1 cellular context compared by ENCODE assay signal in the genomic region with DNA sequence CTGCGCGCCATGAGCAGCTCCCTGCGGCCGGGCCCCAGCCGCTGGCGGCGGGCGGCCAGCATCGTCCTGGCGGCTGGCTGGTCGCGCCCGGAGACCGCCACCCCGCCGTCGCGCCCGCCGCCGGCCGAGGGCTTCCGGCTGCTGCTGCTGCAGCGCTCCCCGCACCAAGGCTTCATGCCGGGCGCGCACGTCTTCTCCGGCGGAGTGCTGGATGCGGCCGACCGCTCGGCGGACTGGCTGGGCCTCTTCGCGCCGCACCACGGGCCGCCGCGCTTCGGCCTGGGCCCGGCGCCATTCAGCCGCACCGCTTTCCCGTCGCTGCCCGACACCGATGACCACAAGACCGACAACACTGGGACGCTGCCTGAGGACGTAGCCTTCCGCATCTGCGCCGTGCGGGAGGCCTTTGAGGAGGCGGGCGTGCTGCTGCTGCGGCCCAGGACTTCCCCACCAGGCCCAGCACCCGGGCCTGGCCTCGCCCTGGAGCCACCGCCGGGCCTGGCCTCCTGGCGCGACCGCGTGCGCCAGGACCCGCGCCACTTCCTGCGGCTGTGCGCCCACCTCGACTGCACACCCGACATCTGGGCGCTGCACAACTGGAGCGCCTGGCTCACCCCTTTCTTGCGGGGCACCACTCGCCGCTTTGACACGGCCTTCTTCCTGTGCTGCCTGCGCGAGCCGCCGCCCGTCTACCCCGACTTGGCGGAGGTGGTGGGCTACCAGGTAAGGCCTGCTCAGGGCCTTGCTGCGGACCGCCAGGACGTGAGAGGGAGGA.
TF ChIP-seq lines count a peak whose summit lies in the region.

No MANE protein-coding gene starts in this region.

TF ChIP-seq in SK-N-SH, 30 proteins besides CTCF, POLR2A, EP300 and RAD21 (continued from another document):
- TF ChIP-seq NRF1 (IDR thresholded peaks at IDR 0.05; ENCODE audit: low read depth, low read length) (no peak), SIN3A (IDR thresholded peaks at IDR 0.05; ENCODE audit: borderline replicate concordance, low read depth, low read length) (no peak), TCF12 (IDR thresholded peaks at IDR 0.05) (no peak), FOXJ3 (CRISPR knock-in tag; IDR thresholded peaks at IDR 0.05) (no peak), SMC3 (IDR thresholded peaks at IDR 0.05; ENCODE audit: low read depth, low read length) (no peak), MEF2A (IDR thresholded peaks at IDR 0.05; ENCODE audit: borderline replicate concordance, low read depth) (no peak), FOSL2 (IDR thresholded peaks at IDR 0.05; ENCODE audit: borderline replicate concordance, low read depth) (no peak), CHD2 (IDR thresholded peaks at IDR 0.05; ENCODE audit: low read length, partially characterized antibody) (no peak), YY1 (IDR thresholded peaks at IDR 0.05; ENCODE audit: low read depth) (no peak), FOXM1 (IDR thresholded peaks at IDR 0.05; ENCODE audit: low read depth) (no peak), ELF1 (IDR thresholded peaks at IDR 0.05) (no peak), MXI1 (IDR thresholded peaks at IDR 0.05; ENCODE audit: low read depth, low read length) (peak; percentile 23; the same call in 1 of the 2 replicates), EZH2phosphoT487 (IDR thresholded peaks at IDR 0.05; ENCODE audit: borderline replicate concordance, low read depth) (no peak), NFIC (IDR thresholded peaks at IDR 0.05; ENCODE audit: borderline replicate concordance) (no peak), POLR2AphosphoS5 (IDR thresholded peaks at IDR 0.05; ENCODE audit: low read depth, low read length) (no peak; the same call in 1 of the 2 replicates), GATA2 (CRISPR knock-in tag; IDR thresholded peaks at IDR 0.05) (no peak), TEAD4 (IDR thresholded peaks at IDR 0.05; ENCODE audit: borderline replicate concordance, insufficient read depth) (no peak), RXRA (IDR thresholded peaks at IDR 0.05; ENCODE audit: borderline replicate concordance, low read depth) (no peak)
- TF ChIP-seq, protein P1, sequence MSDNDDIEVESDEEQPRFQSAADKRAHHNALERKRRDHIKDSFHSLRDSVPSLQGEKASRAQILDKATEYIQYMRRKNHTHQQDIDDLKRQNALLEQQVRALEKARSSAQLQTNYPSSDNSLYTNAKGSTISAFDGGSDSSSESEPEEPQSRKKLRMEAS (IDR thresholded peaks at IDR 0.05; ENCODE audit: low read depth), result peak; percentile 61
- TF ChIP-seq, protein P2, sequence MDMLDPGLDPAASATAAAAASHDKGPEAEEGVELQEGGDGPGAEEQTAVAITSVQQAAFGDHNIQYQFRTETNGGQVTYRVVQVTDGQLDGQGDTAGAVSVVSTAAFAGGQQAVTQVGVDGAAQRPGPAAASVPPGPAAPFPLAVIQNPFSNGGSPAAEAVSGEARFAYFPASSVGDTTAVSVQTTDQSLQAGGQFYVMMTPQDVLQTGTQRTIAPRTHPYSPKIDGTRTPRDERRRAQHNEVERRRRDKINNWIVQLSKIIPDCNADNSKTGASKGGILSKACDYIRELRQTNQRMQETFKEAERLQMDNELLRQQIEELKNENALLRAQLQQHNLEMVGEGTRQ (IDR thresholded peaks at IDR 0.05; ENCODE audit: borderline replicate concordance, low read depth, low read length), result no peak
- TF ChIP-seq, protein P3, sequence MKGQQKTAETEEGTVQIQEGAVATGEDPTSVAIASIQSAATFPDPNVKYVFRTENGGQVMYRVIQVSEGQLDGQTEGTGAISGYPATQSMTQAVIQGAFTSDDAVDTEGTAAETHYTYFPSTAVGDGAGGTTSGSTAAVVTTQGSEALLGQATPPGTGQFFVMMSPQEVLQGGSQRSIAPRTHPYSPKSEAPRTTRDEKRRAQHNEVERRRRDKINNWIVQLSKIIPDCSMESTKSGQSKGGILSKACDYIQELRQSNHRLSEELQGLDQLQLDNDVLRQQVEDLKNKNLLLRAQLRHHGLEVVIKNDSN (IDR thresholded peaks at IDR 0.05; ENCODE audit: borderline replicate concordance, low read depth), result no peak
- TF ChIP-seq, protein P4, sequence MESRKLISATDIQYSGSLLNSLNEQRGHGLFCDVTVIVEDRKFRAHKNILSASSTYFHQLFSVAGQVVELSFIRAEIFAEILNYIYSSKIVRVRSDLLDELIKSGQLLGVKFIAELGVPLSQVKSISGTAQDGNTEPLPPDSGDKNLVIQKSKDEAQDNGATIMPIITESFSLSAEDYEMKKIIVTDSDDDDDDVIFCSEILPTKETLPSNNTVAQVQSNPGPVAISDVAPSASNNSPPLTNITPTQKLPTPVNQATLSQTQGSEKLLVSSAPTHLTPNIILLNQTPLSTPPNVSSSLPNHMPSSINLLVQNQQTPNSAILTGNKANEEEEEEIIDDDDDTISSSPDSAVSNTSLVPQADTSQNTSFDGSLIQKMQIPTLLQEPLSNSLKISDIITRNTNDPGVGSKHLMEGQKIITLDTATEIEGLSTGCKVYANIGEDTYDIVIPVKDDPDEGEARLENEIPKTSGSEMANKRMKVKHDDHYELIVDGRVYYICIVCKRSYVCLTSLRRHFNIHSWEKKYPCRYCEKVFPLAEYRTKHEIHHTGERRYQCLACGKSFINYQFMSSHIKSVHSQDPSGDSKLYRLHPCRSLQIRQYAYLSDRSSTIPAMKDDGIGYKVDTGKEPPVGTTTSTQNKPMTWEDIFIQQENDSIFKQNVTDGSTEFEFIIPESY (IDR thresholded peaks at IDR 0.05; ENCODE audit: borderline replicate concordance, low read depth), result no peak
- TF ChIP-seq, protein P5, sequence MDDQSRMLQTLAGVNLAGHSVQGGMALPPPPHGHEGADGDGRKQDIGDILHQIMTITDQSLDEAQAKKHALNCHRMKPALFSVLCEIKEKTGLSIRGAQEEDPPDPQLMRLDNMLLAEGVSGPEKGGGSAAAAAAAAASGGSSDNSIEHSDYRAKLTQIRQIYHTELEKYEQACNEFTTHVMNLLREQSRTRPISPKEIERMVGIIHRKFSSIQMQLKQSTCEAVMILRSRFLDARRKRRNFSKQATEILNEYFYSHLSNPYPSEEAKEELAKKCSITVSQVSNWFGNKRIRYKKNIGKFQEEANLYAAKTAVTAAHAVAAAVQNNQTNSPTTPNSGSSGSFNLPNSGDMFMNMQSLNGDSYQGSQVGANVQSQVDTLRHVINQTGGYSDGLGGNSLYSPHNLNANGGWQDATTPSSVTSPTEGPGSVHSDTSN (IDR thresholded peaks at IDR 0.05), result no peak
